Comparison of ENCODE assay signal across 13 cellular contexts in genomic region chr5:61245936-61246335, GRCh38.
DNase-seq lines count a peak whose midpoint lies in the region; ATAC-seq and TF ChIP-seq lines count a peak whose summit lies in the region.
"Had no signal": no experiment of that assay in that cellular context is flagged by ENCODE, and none has a peak within 500 bp of the region (broad histone marks: within the 10 kb centered on the region; RNA-seq: fewer than 3 reads in every experiment).

No MANE protein-coding gene starts in this region.

- ATAC-seq in HG03108 (IDR thresholded peaks at IDR 0.05; ENCODE audit: unreplicated experiment), result no peak
- ATAC-seq: activated naive CD4-positive, alpha-beta T cell treated with anti-CD3 and anti-CD28 coated beads, Interleukin-2, amount 50 U/mL, for 72 hours had no signal

- no peaks in the 10 kb centered on the region for H3K9me3 ChIP-seq in BE2C
- H3K9me3 ChIP-seq: neutrophil had no signal

- no peak for DNase-seq in BE2C
- peak; percentile 21 to 36 for DNase-seq in NCI-H446 (lab: John Stamatoyannopoulos, UW)
- peak; percentile 10 for DNase-seq in cerebellar cortex (ENCODE audit: low spot score)
- peak; percentile 33 for DNase-seq in occipital lobe (lab: John Stamatoyannopoulos, UW)
- no peak for DNase-seq in pons (ENCODE audit: low spot score)
- DNase-seq in ureter (ENCODE audit: low spot score), result no peak
- DNase-seq in NCI-H2196 treated with DMSO at 0.1 percent for 48 hours (lab: John Stamatoyannopoulos, UW; ENCODE audit: unreplicated experiment), result no peak
- DNase-seq: cortex of kidney, WERI-Rb-1 had no signal

- H3K36me3 ChIP-seq in BE2C, result no peaks in the 10 kb centered on the region
- H3K36me3 ChIP-seq: neutrophil, WERI-Rb-1 had no signal

- no peaks in the 10 kb centered on the region; the same call in 1 of the 2 replicates for H3K4me1 ChIP-seq in BE2C

- H3K4me3 ChIP-seq in BE2C (ENCODE audit: low read depth, low read length), result peak overlapping the region; percentile 25
- H3K4me3 ChIP-seq: lung had no signal

- H3K27me3 ChIP-seq in BE2C, result no peaks in the 10 kb centered on the region
- H3K27me3 ChIP-seq: neutrophil had no signal

- TF ChIP-seq CTCF in BE2C (IDR thresholded peaks at IDR 0.05; ENCODE audit: low read depth, low read length), result no peak

Comparison
In these comparisons a context has a peak if more than half of its experiments do, and no peak if none do; other contexts are left out.
1. DNase-seq: peak in NCI-H446 (2 of 2), cerebellar cortex (single experiment) and occipital lobe (single experiment); none in BE2C (single experiment), pons (single experiment), ureter (single experiment) and NCI-H2196 treated with DMSO at 0.1 percent for 48 hours (single experiment).